8 cellular contexts compared by ENCODE assay signal in genomic region chr6:116386581-116387299, GRCh38. TPM values are rescaled to one million over a fixed set of nuclear protein-coding genes. Genes with fewer than 3 reads are reported as not detected.
A peak's percentile ranks its signal among the peaks of the same experiment; 100 is the strongest.
DNase-seq lines count a peak whose midpoint lies in the region; ATAC-seq and TF ChIP-seq lines count a peak whose summit lies in the region.

No MANE protein-coding gene starts in this region.

- peak; percentile 86 for DNase-seq in ELR (ENCODE audit: low read depth)
- DNase-seq in ascending aorta (ENCODE audit: low spot score in 2 of 2), result no peak
- no peak for DNase-seq in naive B cell
- no peak for DNase-seq in endothelial cell (ENCODE audit: low spot score)
- no peak for DNase-seq in head of caudate nucleus
- no peak for DNase-seq in midbrain (lab: John Stamatoyannopoulos, UW)

- no peaks in the 10 kb centered on the region for H3K36me3 ChIP-seq in ascending aorta

- no peaks in the 10 kb centered on the region for H3K27me3 Mint-ChIP-seq in naive B cell
- H3K27me3 Mint-ChIP-seq in endothelial cell (ENCODE audit: unreplicated experiment), result peaks cover 3% of the 10 kb centered on the region

- no peak for TF ChIP-seq CTCF in ascending aorta (IDR thresholded peaks at IDR 0.05)
- TF ChIP-seq CTCF in endothelial cell (IDR thresholded peaks at IDR 0.05; ENCODE audit: unreplicated experiment), result no peak

- H3K27ac ChIP-seq in ascending aorta, result peak overlapping the region; percentile 65 to 74

- H3K27me3 ChIP-seq in ascending aorta, result no peaks in the 10 kb centered on the region

- H3K9me3 Mint-ChIP-seq in naive B cell (no peaks in the 10 kb centered on the region), endothelial cell (ENCODE audit: unreplicated experiment) (no peaks in the 10 kb centered on the region)

- peaks cover 0 to 29% of the 10 kb centered on the region in 2 donors for H3K4me1 ChIP-seq in ascending aorta

- ATAC-seq in HG02884 (IDR thresholded peaks at IDR 0.05; ENCODE audit: unreplicated experiment) (peak; percentile 37), naive B cell (ENCODE audit: low read depth in 2 of 2) (no peak), GM19397 (IDR thresholded peaks at IDR 0.05; ENCODE audit: unreplicated experiment) (no peak)

- H3K27ac Mint-ChIP-seq in naive B cell, result peak overlapping the region in 4 of 6 donors; percentile 6 to 75 (median 15)
- no peak overlapping the region for H3K27ac Mint-ChIP-seq in endothelial cell (ENCODE audit: unreplicated experiment)

- intact Hi-C loops in ascending aorta (cut with DNase I), result no loop called here
- intact Hi-C loops in head of caudate nucleus (cut with DNase I), result no loop called here

- H3K4me3 Mint-ChIP-seq in naive B cell (peak overlapping the region in 3 of 8 donors; percentile 7 to 29 (median 17)), endothelial cell (ENCODE audit: unreplicated experiment) (no peak overlapping the region)

- H3K36me3 Mint-ChIP-seq in naive B cell (no peaks in the 10 kb centered on the region), endothelial cell (ENCODE audit: low read depth, unreplicated experiment) (no peaks in the 10 kb centered on the region)

- H3K4me3 ChIP-seq in ascending aorta, result no peak overlapping the region

- H3K4me1 Mint-ChIP-seq in naive B cell (peaks cover 35 to 53% (median 48%) of the 10 kb centered on the region in 3 donors), endothelial cell (ENCODE audit: unreplicated experiment) (peaks cover 16% of the 10 kb centered on the region)

- no peaks in the 10 kb centered on the region for H3K9me3 ChIP-seq in ascending aorta

RNA-seq across cellular contexts. Expression of gene DSE, which starts 16.0 kb away (rescaled TPM):
- 27.6 TPM for total RNA-seq in ascending aorta
- polyA plus RNA-seq in naive B cell (ENCODE audit: low read depth in 6 of 6), result 10 to 100 TPM in 5 of 6 donors, 1 to 10 TPM in 1; 6.9 to 28.5 (median 21.2) TPM
- total RNA-seq in endothelial cell (ENCODE audit: unreplicated experiment), result 26.5 TPM
